ENCODE assay signal across 8 cellular contexts in the genomic region with DNA sequence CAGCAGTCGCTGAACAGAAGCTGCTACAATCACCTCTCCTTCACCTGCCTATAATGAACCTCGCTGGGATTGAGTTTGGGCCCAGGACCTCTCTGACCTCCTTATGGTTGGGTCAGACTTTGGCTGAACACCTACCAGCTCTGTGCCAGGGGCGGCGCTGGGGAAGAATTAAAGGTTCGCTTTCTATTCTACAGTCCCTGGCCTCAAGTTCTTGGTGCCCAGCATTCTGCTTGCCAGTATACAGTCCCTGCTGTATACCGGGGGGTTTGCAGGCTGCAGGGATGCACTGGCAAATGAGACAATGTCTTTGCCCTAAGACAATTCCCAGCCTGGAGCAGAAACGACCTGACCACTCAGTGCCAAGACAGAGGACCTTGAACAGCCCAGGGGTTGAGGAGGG. TPM values are rescaled to one million over a fixed set of nuclear protein-coding genes. Genes with fewer than 3 reads are reported as not detected.
DNase-seq lines count a peak whose midpoint lies in the region; ATAC-seq and TF ChIP-seq lines count a peak whose summit lies in the region.

No MANE protein-coding gene starts in this region.

- H3K4me3 ChIP-seq in H7 (ENCODE audit: insufficient read depth, low read depth, low read length): peak overlapping the region; percentile 53
- peak overlapping the region; percentile 67 to 89 (median 82) for H3K4me3 ChIP-seq in esophagus squamous epithelium
- peak overlapping the region; percentile 76 for H3K4me3 ChIP-seq in skeletal muscle cell (ENCODE audit: low read depth, low read length)

- intact Hi-C loops in esophagus squamous epithelium (cut with DNase I) (no loop called here), sciatic nerve (cut with DNase I) (no loop called here)

- 55 to 71% methylated on average over 7 of the region's 7 CpGs for WGBS in esophagus squamous epithelium, 2 donors

- DNase-seq in H7: no peak
- DNase-seq in RPMI8226: peak; percentile 21
- no peak for DNase-seq in esophagus squamous epithelium (lab: John Stamatoyannopoulos, UW)
- DNase-seq in skeletal muscle cell (ENCODE audit: low read depth): no peak
- DNase-seq in foreskin melanocyte: no peak
- DNase-seq in sciatic nerve (ENCODE audit: low spot score): no peak
- DNase-seq in mucosa of gallbladder (ENCODE audit: low spot score): no peak

- no peak for TF ChIP-seq CTCF in esophagus squamous epithelium (IDR thresholded peaks at IDR 0.05)

- no peak for TF ChIP-seq POLR2A in esophagus squamous epithelium (IDR thresholded peaks at IDR 0.05)

- H3K4me1 ChIP-seq in esophagus squamous epithelium: peaks cover 10 to 35% (median 13%) of the 10 kb centered on the region in 3 donors

- peak overlapping the region; percentile 84 to 88 (median 85) for H3K27ac ChIP-seq in esophagus squamous epithelium

- H3K9me3 ChIP-seq in esophagus squamous epithelium: no peaks in the 10 kb centered on the region

- H3K27me3 ChIP-seq in H7 (ENCODE audit: control insufficient read depth, insufficient read depth, low read length) (peaks cover 2% of the 10 kb centered on the region; the same call in 1 of the 2 replicates), esophagus squamous epithelium (no peaks in the 10 kb centered on the region)

- no peak for ATAC-seq in GM18870 (IDR thresholded peaks at IDR 0.05; ENCODE audit: unreplicated experiment)
- no peak for ATAC-seq in sciatic nerve

- H3K36me3 ChIP-seq in H7 (replicated peaks; ENCODE audit: control insufficient read depth, insufficient read depth, low read length): no peaks in the 10 kb centered on the region
- H3K36me3 ChIP-seq in esophagus squamous epithelium: no peaks in the 10 kb centered on the region

RNA-seq across cellular contexts. Expression of gene STRBP, which starts 0.9 kb away (rescaled TPM):
- 35.0 and 49.9 TPM in 2 replicates for total RNA-seq in H7 (2014; rRNA removed; shearing (Covaris generic))
- total RNA-seq in esophagus squamous epithelium (10 to 100 TPM; 22.7 to 26.1 (median 23.6) TPM), sciatic nerve (13.0 TPM), mucosa of gallbladder (37.2 TPM)
